Comparison of ENCODE assay signal across 1 cellular context in genomic region chr20:25544316-25544715, GRCh38.
TF ChIP-seq lines count a peak whose summit lies in the region.

No MANE protein-coding gene starts in this region.

TF ChIP-seq in WTC11, 78 proteins besides CTCF, POLR2A, EP300 and RAD21 (continued from another document):
- TF ChIP-seq ATF3 (CRISPR knock-in tag; conservative IDR thresholded peaks at IDR 0.05) (no peak), SMAD4 (CRISPR knock-in tag; IDR thresholded peaks at IDR 0.05) (no peak)
